18 cellular contexts compared by ENCODE assay signal in genomic region chr12:110198386-110198785, GRCh38.
"Had no signal": no experiment of that assay in that cellular context is flagged by ENCODE, and none has a peak within 500 bp of the region (broad histone marks: within the 10 kb centered on the region; RNA-seq: fewer than 3 reads in every experiment).

No MANE protein-coding gene starts in this region.

- ATAC-seq: mucosa of descending colon; stimulated activated naive B cell treated with anti-CD40 and anti-IgM and Interleukin-4, amounts not matched to agents 10 μg/mL and 1 μg/mL and 100 μg/mL, for 72 hours; T-helper 17 cell had no signal

- H3K27ac ChIP-seq: adrenal gland, colonic mucosa, parathyroid adenoma, thoracic aorta, upper lobe of left lung, VCaP had no signal

- H3K9ac ChIP-seq: parathyroid adenoma had no signal

- H3K9me3 Mint-ChIP-seq: memory B cell; naive B cell; stimulated activated naive B cell treated with anti-CD40 and anti-IgM and Interleukin-4, amounts not matched to agents 10 μg/mL and 1 μg/mL and 100 μg/mL, for 72 hours had no signal

- H3K4me3 Mint-ChIP-seq: memory B cell; naive B cell; stimulated activated naive B cell treated with anti-CD40 and anti-IgM and Interleukin-4, amounts not matched to agents 10 μg/mL and 1 μg/mL and 100 μg/mL, for 72 hours; T-helper 17 cell had no signal

- H3K27me3 ChIP-seq: adrenal gland, cardiac muscle cell, colonic mucosa, upper lobe of left lung had no signal

- DNase-seq: activated CD4-positive, alpha-beta T cell treated with anti-CD3 and anti-CD28 coated beads, Interleukin-2, amount 50 U/mL, for 1 hour; activated CD4-positive, CD25-positive, alpha-beta regulatory T cell treated with anti-CD3 and anti-CD28 coated beads, Interleukin-2, amount 50 U/mL, for 72 hours; activated CD8-positive, alpha-beta memory T cell treated with anti-CD3 and anti-CD28 coated beads, Interleukin-2, amount 50 U/mL, for 48 hours; activated effector memory CD4-positive, alpha-beta T cell treated with Interleukin-2 at 50 U/mL for 16 hours; activated naive CD4-positive, alpha-beta T cell treated with anti-CD3 and anti-CD28 coated beads, Interleukin-2, amount 50 U/mL, for 16 hours; activated T-cell treated with anti-CD3 and anti-CD28 coated beads, Interleukin-2, amount 50 U/mL, for 48 hours; adrenal gland; colonic mucosa; mucosa of descending colon; naive B cell; stimulated activated naive B cell treated with anti-CD40 and anti-IgM and Interleukin-4, amounts not matched to agents 10 μg/mL and 1 μg/mL and 100 μg/mL, for 72 hours; T-helper 17 cell; upper lobe of left lung had no signal

- H3K9me3 ChIP-seq: adrenal gland, colonic mucosa, mucosa of descending colon, thoracic aorta, upper lobe of left lung had no signal

- H3K27me3 Mint-ChIP-seq: memory B cell; naive B cell; stimulated activated naive B cell treated with anti-CD40 and anti-IgM and Interleukin-4, amounts not matched to agents 10 μg/mL and 1 μg/mL and 100 μg/mL, for 72 hours; T-helper 17 cell had no signal

- H3K4me3 ChIP-seq: adrenal gland, cardiac muscle cell, colonic mucosa, mucosa of descending colon, thoracic aorta, upper lobe of left lung had no signal

- H3K36me3 Mint-ChIP-seq: naive B cell had no signal

- H3K27ac Mint-ChIP-seq: memory B cell; stimulated activated naive B cell treated with anti-CD40 and anti-IgM and Interleukin-4, amounts not matched to agents 10 μg/mL and 1 μg/mL and 100 μg/mL, for 72 hours; T-helper 17 cell had no signal

- H3K4me1 ChIP-seq: colonic mucosa, upper lobe of left lung had no signal

- H2AFZ ChIP-seq: parathyroid adenoma had no signal

- H3K36me3 ChIP-seq: adrenal gland, colonic mucosa, thoracic aorta had no signal
